In the genomic region with DNA sequence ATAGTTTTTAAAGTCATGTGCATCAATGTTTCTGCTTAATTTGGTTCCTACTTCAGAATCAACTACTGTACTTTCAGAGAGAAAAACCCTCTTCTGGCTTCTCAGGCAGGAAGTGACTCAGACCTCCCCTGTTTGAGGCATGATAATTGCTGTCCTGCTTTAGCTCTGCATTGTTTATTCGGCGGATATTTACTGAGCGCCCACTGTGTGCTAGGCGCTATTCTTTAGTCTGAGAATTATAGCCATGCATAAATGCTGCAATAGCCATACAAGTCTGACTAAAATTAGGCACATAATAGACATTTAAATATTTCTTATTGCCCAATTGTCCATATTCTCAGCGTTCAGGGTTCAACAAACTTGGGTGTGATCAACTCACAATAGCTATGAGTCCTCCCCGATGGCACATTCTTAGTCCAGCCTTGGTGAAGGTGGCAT, we compare ENCODE assay signal across 8 cellular contexts. TPM values are rescaled to one million over a fixed set of nuclear protein-coding genes. Genes with fewer than 3 reads are reported as not detected.
DNase-seq lines count a peak whose midpoint lies in the region; ATAC-seq and TF ChIP-seq lines count a peak whose summit lies in the region.

No MANE protein-coding gene starts in this region.

- peak overlapping the region; percentile 98 for H2BK5ac ChIP-seq in trophoblast cell (ENCODE audit: low read depth, low read length, poor library complexity)

- H3K27me3 ChIP-seq in trophoblast cell (ENCODE audit: insufficient read depth, low read length): no peaks in the 10 kb centered on the region

- no peak overlapping the region for H4K12ac ChIP-seq in trophoblast cell (ENCODE audit: low read depth, low read length)

- no peak overlapping the region for H3K4me3 ChIP-seq in trophoblast cell (ENCODE audit: low read depth, low read length)

- no peak overlapping the region for H3K9ac ChIP-seq in trophoblast cell (ENCODE audit: low read length)

- peak overlapping the region; percentile 7 for H3K4me2 ChIP-seq in trophoblast cell (ENCODE audit: low read length)

- H3K9me3 Mint-ChIP-seq in IgD-negative memory B cell (peaks cover 0 to 4% (median under 1%) of the 10 kb centered on the region in 3 donors), chondrocyte (ENCODE audit: low read depth) (peaks cover 3% of the 10 kb centered on the region)

- no peak for TF ChIP-seq CTCF in chondrocyte (IDR thresholded peaks at IDR 0.05)

- H3K36me3 ChIP-seq in trophoblast cell (ENCODE audit: control insufficient read depth in 1 of 2, insufficient read depth in 2 of 2, low read length in 2 of 2): no peaks in the 10 kb centered on the region

- peaks cover 15 to 17% of the 10 kb centered on the region in 2 experiments for H3K4me1 ChIP-seq in trophoblast cell (ENCODE audit: control insufficient read depth in 1 of 2, insufficient read depth in 2 of 2, low read length in 2 of 2)

- no peaks in the 10 kb centered on the region for H3K9me3 ChIP-seq in T-helper 17 cell (ENCODE audit: control insufficient read depth, low read length, poor library complexity, severe bottlenecking)
- no peaks in the 10 kb centered on the region for H3K9me3 ChIP-seq in trophoblast cell (ENCODE audit: insufficient read depth, low read depth, low read length)

- peak overlapping the region; percentile 96 for H4K91ac ChIP-seq in trophoblast cell (ENCODE audit: low read depth, low read length)

- H3K14ac ChIP-seq in trophoblast cell (ENCODE audit: low read length): no peak overlapping the region

- WGBS in trophoblast cell (ENCODE audit: extremely low coverage, insufficient coverage, insufficient read length): no CpG with 5 or more reads among the region's 6 CpGs

- H3K36me3 Mint-ChIP-seq in IgD-negative memory B cell (peaks cover 4% of the 10 kb centered on the region), T-helper 17 cell (ENCODE audit: low read depth) (no peaks in the 10 kb centered on the region), chondrocyte (ENCODE audit: low read depth) (no peaks in the 10 kb centered on the region)

- peak overlapping the region in 1 of 3 donors; percentile 22 for H3K27ac Mint-ChIP-seq in IgD-negative memory B cell
- H3K27ac Mint-ChIP-seq in T-helper 17 cell: peak overlapping the region; percentile 99
- peak overlapping the region; percentile 82 for H3K27ac Mint-ChIP-seq in chondrocyte (ENCODE audit: unreplicated experiment)

- H3K23ac ChIP-seq in trophoblast cell (ENCODE audit: low read length): no peak overlapping the region

- no peaks in the 10 kb centered on the region for H3K79me2 ChIP-seq in trophoblast cell (ENCODE audit: control insufficient read depth, insufficient read depth, low read length, poor library complexity)

- peak overlapping the region; percentile 85 for H4K8ac ChIP-seq in trophoblast cell (ENCODE audit: low read depth, low read length)

- peak overlapping the region; percentile 89 for H3K27ac ChIP-seq in trophoblast cell (ENCODE audit: low read depth, low read length)

- H3K4me3 Mint-ChIP-seq in IgD-negative memory B cell (peak overlapping the region; percentile 17 to 79 (median 33)), T-helper 17 cell (peak overlapping the region; percentile 31), chondrocyte (ENCODE audit: unreplicated experiment) (no peak overlapping the region)

- ATAC-seq in T-helper 17 cell: peak; percentile 87
- ATAC-seq in GM18873 (IDR thresholded peaks at IDR 0.05; ENCODE audit: low FRiP score, unreplicated experiment): no peak
- ATAC-seq in GM19023 (IDR thresholded peaks at IDR 0.05; ENCODE audit: unreplicated experiment): no peak

- peak; percentile 90 for DNase-seq in Daoy (ENCODE audit: low read depth)
- no peak for DNase-seq in T-helper 17 cell
- DNase-seq in chondrocyte (ENCODE audit: low spot score): no peak
- peak; percentile 30 to 71 for DNase-seq in trophoblast cell
- no peak for DNase-seq in D341Med (ENCODE audit: low spot score)

- H3K18ac ChIP-seq in trophoblast cell (ENCODE audit: low read length): no peak overlapping the region

- H3K4me1 Mint-ChIP-seq in IgD-negative memory B cell: peaks cover 54 to 58% (median 56%) of the 10 kb centered on the region in 3 donors
- peaks cover 46% of the 10 kb centered on the region for H3K4me1 Mint-ChIP-seq in T-helper 17 cell
- peaks cover 94% of the 10 kb centered on the region for H3K4me1 Mint-ChIP-seq in chondrocyte (ENCODE audit: low read depth)

- H2AK5ac ChIP-seq in trophoblast cell (ENCODE audit: low read length): peak overlapping the region; percentile 91

- H3K27me3 Mint-ChIP-seq in IgD-negative memory B cell: no peaks in the 10 kb centered on the region
- no peaks in the 10 kb centered on the region for H3K27me3 Mint-ChIP-seq in T-helper 17 cell
- H3K27me3 Mint-ChIP-seq in chondrocyte (ENCODE audit: low read depth): no peaks in the 10 kb centered on the region

- peak overlapping the region; percentile 86 for H3K4ac ChIP-seq in trophoblast cell (ENCODE audit: low read depth, low read length)

- H2AFZ ChIP-seq in trophoblast cell (ENCODE audit: insufficient read depth, low read length, poor library complexity): no peak overlapping the region

- H2BK120ac ChIP-seq in trophoblast cell (ENCODE audit: insufficient read depth, low read length, poor library complexity): peak overlapping the region; percentile 98

- peaks cover 18% of the 10 kb centered on the region for H3K79me1 ChIP-seq in trophoblast cell (ENCODE audit: low read length)

- H2BK12ac ChIP-seq in trophoblast cell (ENCODE audit: low read length): peak overlapping the region; percentile 92

RNA-seq across cellular contexts. Expression of a gene that starts 6.1 kb away (rescaled TPM):
- total RNA-seq in Daoy (2014; rRNA removed; shearing (Covaris generic)): 159 and 164 TPM in 2 replicates
- 7.4 TPM for polyA plus RNA-seq in IgD-negative memory B cell
- total RNA-seq in T-helper 17 cell (1 to 10 TPM; 8.0 to 9.1 TPM), chondrocyte (86.7 to 153 TPM (median 153 TPM) in 3 replicates)
- polyA plus RNA-seq in trophoblast cell (2013): 8.3 TPM in 2 replicates

RNA-seq across cellular contexts. Expression of a gene that starts 6.4 kb away (rescaled TPM):
- 3.8 and 4.7 TPM in 2 replicates for total RNA-seq in Daoy (2014; rRNA removed; shearing (Covaris generic))
- polyA plus RNA-seq in IgD-negative memory B cell: 34.0 TPM
- total RNA-seq in T-helper 17 cell (10 to 100 TPM; 48.6 to 54.2 TPM), chondrocyte (2.3 to 3.8 TPM (median 3.0 TPM) in 3 replicates)
- 2.5 and 2.6 TPM in 2 replicates for polyA plus RNA-seq in trophoblast cell (2013)

Comparison
In these comparisons a context has a peak if more than half of its experiments do, and no peak if none do; other contexts are left out.
1. DNase-seq: peak in Daoy (single experiment) and trophoblast cell (2 of 2); none in T-helper 17 cell (0 of 3), chondrocyte (single experiment) and D341Med (single experiment).